8 cellular contexts compared by ENCODE assay signal in genomic region chr1:24586970-24587820, GRCh38. TPM values are rescaled to one million over a fixed set of nuclear protein-coding genes. Genes with fewer than 3 reads are reported as not detected.
DNase-seq lines count a peak whose midpoint lies in the region; ATAC-seq and TF ChIP-seq lines count a peak whose summit lies in the region.

No MANE protein-coding gene starts in this region.

- H3K27me3 ChIP-seq in Karpas-422 (ENCODE audit: low read length) = 0 out of 2 replicates have a peak, but pooled peaks cover 3% of the 10 kb centered on the region
- H3K27me3 ChIP-seq in Panc1 (ENCODE audit: control insufficient read depth, insufficient read depth, low read length) = peaks cover 2% of the 10 kb centered on the region; the same call in 1 of the 2 replicates
- no peaks in the 10 kb centered on the region for H3K27me3 ChIP-seq in aorta (ENCODE audit: control insufficient read depth in 1 of 2, insufficient read depth in 2 of 2, low read length in 1 of 2)

- H3K9me3 Mint-ChIP-seq in activated T-helper 1 cell treated with anti-CD3 and anti-CD28 coated beads, Interleukin-12 subunit alpha, Interleukin-12 subunit beta, Interleukin-2, Interleukin-4 antibody, amounts not matched to agents 30 ng/mL and 10 ng/mL and 1 ng/mL, durations not matched to agents 14 hours and 24 hours and 36 hours = no peaks in the 10 kb centered on the region

- H3K9ac ChIP-seq in Karpas-422 (ENCODE audit: low read length) = no peak overlapping the region

- no peaks in the 10 kb centered on the region for H3K36me3 Mint-ChIP-seq in activated T-helper 1 cell treated with anti-CD3 and anti-CD28 coated beads, Interleukin-12 subunit alpha, Interleukin-12 subunit beta, Interleukin-2, Interleukin-4 antibody, amounts not matched to agents 30 ng/mL and 10 ng/mL and 1 ng/mL, durations not matched to agents 14 hours and 24 hours and 36 hours (ENCODE audit: low read depth)

- H3K27ac ChIP-seq in Karpas-422 (ENCODE audit: low read length) (no peak overlapping the region), Panc1 (ENCODE audit: low read length) (no peak overlapping the region), aorta (ENCODE audit: low read depth in 1 of 2, low read length in 2 of 2) (no peak overlapping the region)

- CTCF ChIA-PET in Panc1 (lab: Charles Lee) = interaction anchor here (0.6 to 1.4 kb wide), 8 partner anchors 19 to 173 kb away, joined by 3 to 9 read pairs (median 3); no protein-coding TSS in a partner anchor

- peaks cover 17% of the 10 kb centered on the region for H3K27me3 Mint-ChIP-seq in activated T-helper 1 cell treated with anti-CD3 and anti-CD28 coated beads, Interleukin-12 subunit alpha, Interleukin-12 subunit beta, Interleukin-2, Interleukin-4 antibody, amounts not matched to agents 30 ng/mL and 10 ng/mL and 1 ng/mL, durations not matched to agents 14 hours and 24 hours and 36 hours (ENCODE audit: insufficient read depth)

- peak; percentile 84 for TF ChIP-seq CTCF in Panc1 (IDR thresholded peaks at IDR 0.05)

- intact Hi-C loops in Panc1 (cut with micrococcal nuclease; ENCODE audit: unreplicated experiment) (no loop called here), aorta (cut with DNase I) (loop anchor here in 1 of 2 donors (5.0 kb wide), 1 partner anchor 390 kb away; no protein-coding TSS in a partner anchor)
- intact Hi-C loops in activated T-helper 1 cell treated with anti-CD3 and anti-CD28 coated beads, Interleukin-12 subunit alpha, Interleukin-12 subunit beta, Interleukin-2, Interleukin-4 antibody, amounts not matched to agents 30 ng/mL and 10 ng/mL and 1 ng/mL, durations not matched to agents 14 hours and 24 hours and 36 hours (cut with micrococcal nuclease) = loop anchor here (1.0 to 2.0 kb wide), 5 partner anchors 45 to 388 kb away; partner anchors contain the start of gene NIPAL3

- ATAC-seq in Panc1 = peak; percentile 88
- no peak for ATAC-seq in aorta (ENCODE audit: low FRiP score)
- ATAC-seq in GM21381 (IDR thresholded peaks at IDR 0.05; ENCODE audit: unreplicated experiment) = no peak

- H3K4me1 ChIP-seq in Karpas-422 (ENCODE audit: low read length) (no peaks in the 10 kb centered on the region), Panc1 (ENCODE audit: control insufficient read depth, insufficient read depth, low read length) (no peaks in the 10 kb centered on the region), aorta (ENCODE audit: control insufficient read depth in 1 of 2, insufficient read depth in 2 of 2, low read length in 2 of 2) (no peaks in the 10 kb centered on the region)

- H3K4me3 ChIP-seq in Karpas-422 (ENCODE audit: low read length) = no peak overlapping the region
- H3K4me3 ChIP-seq in Panc1 (ENCODE audit: low read depth in 2 of 2, low read length in 2 of 2) = no peak overlapping the region
- H3K4me3 ChIP-seq in aorta (ENCODE audit: low read length in 2 of 2) = no peak overlapping the region

- POLR2A ChIA-PET in Panc1 (lab: Charles Lee) = interaction anchor here (0.6 kb wide), 1 partner anchor 617 kb away, joined by 3 read pairs; no protein-coding TSS in a partner anchor

- peaks cover 9% of the 10 kb centered on the region for H3K4me1 Mint-ChIP-seq in activated T-helper 1 cell treated with anti-CD3 and anti-CD28 coated beads, Interleukin-12 subunit alpha, Interleukin-12 subunit beta, Interleukin-2, Interleukin-4 antibody, amounts not matched to agents 30 ng/mL and 10 ng/mL and 1 ng/mL, durations not matched to agents 14 hours and 24 hours and 36 hours (ENCODE audit: low read depth)

- no TSS peak for BruUV-seq in Panc1 (replicated peaks; lab: Mats Ljungman, UMichigan)

- H3K9me3 ChIP-seq in Karpas-422 (ENCODE audit: low read length) = no peaks in the 10 kb centered on the region
- no peaks in the 10 kb centered on the region for H3K9me3 ChIP-seq in Panc1 (ENCODE audit: control insufficient read depth, insufficient read depth, low read depth, low read length)
- no peaks in the 10 kb centered on the region for H3K9me3 ChIP-seq in aorta (ENCODE audit: control insufficient read depth, low read length)

- no peaks in the 10 kb centered on the region for H3K79me2 ChIP-seq in Karpas-422 (ENCODE audit: low read length)

- DNase-seq in G401 (ENCODE audit: low spot score) (peak; percentile 69), Karpas-422 (peak; percentile 87), Panc1 (ENCODE audit: low read depth, low spot score) (peak; percentile 32), foreskin melanocyte (peak; percentile 55), pons (ENCODE audit: low spot score) (peak; percentile 70), aorta (no peak)
- peak; percentile 53 for DNase-seq in activated T-helper 1 cell treated with anti-CD3 and anti-CD28 coated beads, Interleukin-12 subunit alpha, Interleukin-12 subunit beta, Interleukin-2, Interleukin-4 antibody, amounts not matched to agents 30 ng/mL and 10 ng/mL and 1 ng/mL, durations not matched to agents 14 hours and 24 hours and 36 hours (ENCODE audit: low spot score)

- WGBS in aorta, 2 donors = 36 to 37% methylated on average over 9 of the region's 9 CpGs

- no peaks in the 10 kb centered on the region for H3K9me2 ChIP-seq in Karpas-422 (replicated peaks; ENCODE audit: insufficient read depth, low read length)

- H3K4me2 ChIP-seq in Karpas-422 (ENCODE audit: low read depth, low read length, poor library complexity, severe bottlenecking) = no peak overlapping the region

- no peaks in the 10 kb centered on the region for H4K20me1 ChIP-seq in Karpas-422 (ENCODE audit: insufficient read depth, low read depth, low read length)

- no peak overlapping the region for H3K27ac Mint-ChIP-seq in activated T-helper 1 cell treated with anti-CD3 and anti-CD28 coated beads, Interleukin-12 subunit alpha, Interleukin-12 subunit beta, Interleukin-2, Interleukin-4 antibody, amounts not matched to agents 30 ng/mL and 10 ng/mL and 1 ng/mL, durations not matched to agents 14 hours and 24 hours and 36 hours

- no peak overlapping the region for H2AFZ ChIP-seq in Karpas-422 (ENCODE audit: low read length)

- H3K36me3 ChIP-seq in Karpas-422 (ENCODE audit: insufficient read depth, low read length) = no peaks in the 10 kb centered on the region
- H3K36me3 ChIP-seq in Panc1 (ENCODE audit: control insufficient read depth, insufficient read depth, low read length) = no peaks in the 10 kb centered on the region
- H3K36me3 ChIP-seq in aorta (ENCODE audit: control insufficient read depth in 1 of 2, insufficient read depth in 2 of 2, low read length in 1 of 2) = no peaks in the 10 kb centered on the region

- in situ Hi-C loops in G401 (cut with HindIII; ENCODE audit: low sequenced_read_pairs) (no loop called here), Panc1 (cut with HindIII; ENCODE audit: low pct_unique_long_range_greater_than_20kb, low sequenced_read_pairs) (no loop called here)

- no peak overlapping the region for H3K4me3 Mint-ChIP-seq in activated T-helper 1 cell treated with anti-CD3 and anti-CD28 coated beads, Interleukin-12 subunit alpha, Interleukin-12 subunit beta, Interleukin-2, Interleukin-4 antibody, amounts not matched to agents 30 ng/mL and 10 ng/mL and 1 ng/mL, durations not matched to agents 14 hours and 24 hours and 36 hours

RNA-seq across cellular contexts. Expression of gene NCMAP, which starts 31.3 kb away (rescaled TPM):
- not detected in 2 replicates for total RNA-seq in G401 (2014; rRNA removed; shearing (Covaris generic))
- total RNA-seq in Karpas-422 (2014; rRNA removed; shearing (Covaris generic); ENCODE audit: low replicate concordance) = not detected in 2 replicates
- total RNA-seq in Panc1 (2021; ENCODE audit: unreplicated experiment) (0.33 TPM), aorta (under 1 TPM; 0.62 to 0.81 TPM)
- polyA plus RNA-seq in Panc1 (2012; ENCODE audit: insufficient read length) = 0.25 TPM
- not detected in 2 replicates for total RNA-seq in activated T-helper 1 cell treated with anti-CD3 and anti-CD28 coated beads, Interleukin-12 subunit alpha, Interleukin-12 subunit beta, Interleukin-2, Interleukin-4 antibody, amounts not matched to agents 30 ng/mL and 10 ng/mL and 1 ng/mL, durations not matched to agents 14 hours and 24 hours and 36 hours
- polyA plus RNA-seq in aorta = under 1 TPM in 1 of 2 donors, not detected in 1; 0.25 TPM

RNA-seq across cellular contexts. Expression of gene SRRM1, which starts 55.9 kb away (rescaled TPM):
- 29.3 and 30.7 TPM in 2 replicates for total RNA-seq in G401 (2014; rRNA removed; shearing (Covaris generic))
- 54.3 and 98.5 TPM in 2 replicates for total RNA-seq in Karpas-422 (2014; rRNA removed; shearing (Covaris generic); ENCODE audit: low replicate concordance)
- total RNA-seq in Panc1 (2021; ENCODE audit: unreplicated experiment) (160 TPM), aorta (100 to 1,000 TPM; 111 to 113 TPM)
- polyA plus RNA-seq in Panc1 (2012; ENCODE audit: insufficient read length) = 60.9 TPM
- total RNA-seq in activated T-helper 1 cell treated with anti-CD3 and anti-CD28 coated beads, Interleukin-12 subunit alpha, Interleukin-12 subunit beta, Interleukin-2, Interleukin-4 antibody, amounts not matched to agents 30 ng/mL and 10 ng/mL and 1 ng/mL, durations not matched to agents 14 hours and 24 hours and 36 hours = 218 and 242 TPM in 2 replicates
- polyA plus RNA-seq in aorta = 10 to 100 TPM; 33.6 to 61.2 TPM

Comparison
In these comparisons a context has a peak if more than half of its experiments do, and no peak if none do; other contexts are left out.
1. DNase-seq: peak in G401 (single experiment), Karpas-422 (single experiment), Panc1 (single experiment), activated T-helper 1 cell treated with anti-CD3 and anti-CD28 coated beads, Interleukin-12 subunit alpha, Interleukin-12 subunit beta, Interleukin-2, Interleukin-4 antibody, amounts not matched to agents 30 ng/mL and 10 ng/mL and 1 ng/mL, durations not matched to agents 14 hours and 24 hours and 36 hours (single experiment), foreskin melanocyte (single experiment) and pons (single experiment); none in aorta (0 of 2).